ENCODE assay signal across 28 cellular contexts in the genomic region with DNA sequence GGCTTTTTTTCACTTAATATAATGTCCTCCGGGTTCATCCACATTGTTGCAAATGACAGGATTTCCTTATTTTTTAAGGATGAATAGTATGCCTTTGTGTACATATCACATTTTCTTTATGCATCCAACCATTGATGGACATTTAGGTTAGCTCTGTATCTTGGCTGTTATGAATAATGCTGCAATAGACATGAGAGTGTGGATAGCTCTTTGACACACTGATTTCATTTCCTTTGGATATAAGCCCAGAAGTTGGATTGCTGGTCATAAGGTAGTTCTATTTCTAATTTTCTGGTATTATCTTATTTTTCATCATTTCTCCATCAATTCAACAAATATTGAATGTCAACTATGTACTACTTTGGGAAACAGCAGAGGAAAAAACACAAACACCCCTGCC.
"Had no signal": no experiment of that assay in that cellular context is flagged by ENCODE, and none has a peak within 500 bp of the region (broad histone marks: within the 10 kb centered on the region; RNA-seq: fewer than 3 reads in every experiment).

No MANE protein-coding gene starts in this region.

- H3K27ac Mint-ChIP-seq: activated CD4-positive, alpha-beta T cell treated with anti-CD3 and anti-CD28 coated beads, Interleukin-2, amount 10 ng/mL, durations not matched to agents 24 days and 14 days; activated CD8-positive, alpha-beta T cell treated with anti-CD3 and anti-CD28 coated beads for 36 hours; activated naive CD8-positive, alpha-beta T cell treated with anti-CD3 and anti-CD28 coated beads for 36 hours; activated T-cell treated with anti-CD3 and anti-CD28 coated beads, Interleukin-2, amount 50 U/mL, for 72 hours; activated T-helper 17 cell treated with anti-CD3 and anti-CD28 coated beads, Interleukin-2, amount 50 U/mL, for 72 hours; T-helper 17 cell had no signal

- H3K4me3 ChIP-seq: MG63, PC-9 had no signal

- H3K9me3 Mint-ChIP-seq: activated CD4-positive, alpha-beta T cell treated with anti-CD3 and anti-CD28 coated beads, Interleukin-2, amount 10 ng/mL, durations not matched to agents 24 days and 14 days; activated CD8-positive, alpha-beta T cell treated with anti-CD3 and anti-CD28 coated beads for 36 hours; activated naive CD8-positive, alpha-beta T cell treated with anti-CD3 and anti-CD28 coated beads for 36 hours; activated T-cell treated with anti-CD3 and anti-CD28 coated beads, Interleukin-2, amount 50 U/mL, for 72 hours; activated T-helper 17 cell treated with anti-CD3 and anti-CD28 coated beads, Interleukin-2, amount 50 U/mL, for 72 hours; T-cell had no signal

- ATAC-seq: activated CD8-positive, alpha-beta T cell treated with anti-CD3 and anti-CD28 coated beads for 36 hours; activated T-cell treated with anti-CD3 and anti-CD28 coated beads, Interleukin-2, amount 50 U/mL, for 72 hours; activated T-helper 17 cell treated with anti-CD3 and anti-CD28 coated beads, Interleukin-2, amount 50 U/mL, for 72 hours; Right ventricle myocardium inferior; SK-N-SH treated with all-trans-retinoic acid at 6 μM for 48 hours; T-cell; T-helper 17 cell had no signal

- H3K4me1 Mint-ChIP-seq: activated CD4-positive, alpha-beta T cell treated with anti-CD3 and anti-CD28 coated beads, Interleukin-2, amount 10 ng/mL, durations not matched to agents 24 days and 14 days; activated naive CD8-positive, alpha-beta T cell treated with anti-CD3 and anti-CD28 coated beads for 36 hours; activated T-helper 17 cell treated with anti-CD3 and anti-CD28 coated beads, Interleukin-2, amount 50 U/mL, for 72 hours; T-cell; T-helper 17 cell had no signal

- H3K4me3 Mint-ChIP-seq: activated CD4-positive, alpha-beta T cell treated with anti-CD3 and anti-CD28 coated beads, Interleukin-2, amount 10 ng/mL, durations not matched to agents 24 days and 14 days; activated CD8-positive, alpha-beta T cell treated with anti-CD3 and anti-CD28 coated beads for 36 hours; activated naive CD8-positive, alpha-beta T cell treated with anti-CD3 and anti-CD28 coated beads for 36 hours; activated T-cell treated with anti-CD3 and anti-CD28 coated beads, Interleukin-2, amount 50 U/mL, for 72 hours; activated T-helper 17 cell treated with anti-CD3 and anti-CD28 coated beads, Interleukin-2, amount 50 U/mL, for 72 hours; T-cell; T-helper 17 cell had no signal

- DNase-seq: activated CD4-positive, alpha-beta T cell treated with anti-CD3 and anti-CD28 coated beads, Interleukin-2, amount 10 ng/mL, durations not matched to agents 24 days and 14 days; activated CD4-positive, alpha-beta T cell treated with anti-CD3 and anti-CD28 coated beads, Interleukin-2, amount 50 U/mL, for 4 hours; activated CD8-positive, alpha-beta T cell treated with anti-CD3 and anti-CD28 coated beads for 36 hours; activated effector memory CD4-positive, alpha-beta T cell treated with anti-CD3 and anti-CD28 coated beads, Interleukin-2, amount 50 U/mL, for 16 hours; activated naive CD4-positive, alpha-beta T cell; activated naive CD4-positive, alpha-beta T cell treated with anti-CD3 and anti-CD28 coated beads, Interleukin-2, amount 50 U/mL, for 16 hours; activated naive CD8-positive, alpha-beta T cell treated with anti-CD3 and anti-CD28 coated beads for 36 hours; activated T-cell treated with anti-CD3 and anti-CD28 coated beads, Interleukin-2, amount 50 U/mL, for 1 hour; activated T-cell treated with anti-CD3 and anti-CD28 coated beads, Interleukin-2, amount 50 U/mL, for 72 hours; amniotic stem cell; aorta; brain microvascular endothelial cell; Kasumi-1; KG1; MG63; NCI-H1092; NCI-H1436 treated with DMSO at 0.1 percent for 48 hours; NCI-H1694 treated with DMSO at 0.1 percent for 48 hours; NCI-H2029; NCI-H345; NCI-H524 treated with DMSO at 0.1 percent for 48 hours; PC-9; SIG-M5; T-cell; T-helper 17 cell had no signal

- H3K36me3 Mint-ChIP-seq: activated naive CD8-positive, alpha-beta T cell treated with anti-CD3 and anti-CD28 coated beads for 36 hours; T-cell had no signal
